In the genomic region with DNA sequence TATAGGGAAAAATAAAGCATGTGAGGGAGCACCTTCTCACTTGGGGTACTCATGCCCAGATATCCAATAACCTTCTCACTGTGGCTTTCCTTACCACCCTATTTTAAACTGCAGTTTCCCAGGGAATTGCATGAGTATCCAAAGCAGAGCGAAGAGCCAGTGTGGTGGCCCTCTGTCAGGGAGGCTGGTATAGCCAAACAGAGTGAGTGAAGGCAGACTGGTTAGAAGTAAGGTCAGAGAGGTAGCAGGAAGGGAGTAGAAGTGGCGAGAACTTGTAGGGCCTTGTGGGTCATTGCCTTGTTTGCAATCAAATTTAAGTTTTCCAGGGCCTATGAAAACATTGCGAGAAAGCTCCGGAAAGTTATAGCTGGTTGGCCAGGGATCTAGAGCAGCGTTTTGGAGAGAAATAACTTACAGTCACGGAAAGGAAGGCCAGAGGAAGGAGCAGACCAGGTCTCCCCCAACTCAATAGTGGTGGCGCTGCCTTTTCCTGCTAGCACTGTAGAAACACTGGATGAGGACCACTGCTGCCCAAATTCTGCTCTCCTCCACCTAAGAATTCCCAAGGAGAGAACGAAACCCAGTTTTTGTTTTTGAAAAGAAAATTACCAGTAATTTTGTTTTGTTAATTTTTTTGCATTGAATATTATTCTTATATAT, we compare ENCODE assay signal across 17 cellular contexts.
"Had no signal": no experiment of that assay in that cellular context is flagged by ENCODE, and none has a peak within 500 bp of the region (broad histone marks: within the 10 kb centered on the region; RNA-seq: fewer than 3 reads in every experiment).

No MANE protein-coding gene starts in this region.

- H3K4me3 ChIP-seq: colonic mucosa, lower lobe of right lung had no signal

- H3K27ac ChIP-seq: colonic mucosa, lower lobe of right lung had no signal

- DNase-seq: activated CD4-positive, alpha-beta T cell treated with anti-CD3 and anti-CD28 coated beads, Interleukin-2, amount 50 U/mL, for 48 hours; activated CD4-positive, CD25-positive, alpha-beta regulatory T cell treated with anti-CD3 and anti-CD28 coated beads, Interleukin-2, amount 50 U/mL, for 72 hours; activated gamma-delta T cell; activated naive CD8-positive, alpha-beta T cell treated with anti-CD3 and anti-CD28 coated beads for 36 hours; activated T-cell treated with anti-CD3 and anti-CD28 coated beads, Interleukin-2, amount 50 U/mL, for 48 hours; colonic mucosa; effector CD4-positive, alpha-beta T cell; hippocampal formation; kidney glomerular epithelial cell; lower lobe of right lung; naive B cell; posterior cingulate gyrus; stimulated activated CD4-positive, alpha-beta T cell treated with anti-CD3 and anti-CD28 coated beads, Interleukin-12 subunit alpha, Interleukin-12 subunit beta, amount 100 ng/mL, for 4 hours; stimulated activated CD4-positive, alpha-beta T cell treated with anti-CD3 and anti-CD28 coated beads, Interleukin-2, amount 100 ng/mL, for 48 hours; T-helper 2 cell had no signal

- H3K9me3 Mint-ChIP-seq: activated naive CD8-positive, alpha-beta T cell treated with anti-CD3 and anti-CD28 coated beads for 36 hours; naive B cell; stimulated activated naive CD8-positive, alpha-beta T cell treated with anti-CD3 and anti-CD28 coated beads, Interleukin-15, Interleukin-2, amounts not matched to agents 100 ng/mL and 50 ng/mL, for 24 hours had no signal

- H3K4me1 ChIP-seq: colonic mucosa had no signal

- H3K27me3 ChIP-seq: colonic mucosa had no signal

- H3K36me3 ChIP-seq: colonic mucosa, lower lobe of right lung had no signal

- H3K27ac Mint-ChIP-seq: activated naive CD8-positive, alpha-beta T cell treated with anti-CD3 and anti-CD28 coated beads for 36 hours; stimulated activated naive CD8-positive, alpha-beta T cell treated with anti-CD3 and anti-CD28 coated beads, Interleukin-15, Interleukin-2, amounts not matched to agents 100 ng/mL and 50 ng/mL, for 24 hours had no signal

- H3K9me3 ChIP-seq: colonic mucosa, lower lobe of right lung had no signal

- H3K4me3 Mint-ChIP-seq: activated naive CD8-positive, alpha-beta T cell treated with anti-CD3 and anti-CD28 coated beads for 36 hours; naive B cell; stimulated activated naive CD8-positive, alpha-beta T cell treated with anti-CD3 and anti-CD28 coated beads, Interleukin-15, Interleukin-2, amounts not matched to agents 100 ng/mL and 50 ng/mL, for 24 hours had no signal

- H3K27me3 Mint-ChIP-seq: activated naive CD8-positive, alpha-beta T cell treated with anti-CD3 and anti-CD28 coated beads for 36 hours; naive B cell; stimulated activated naive CD8-positive, alpha-beta T cell treated with anti-CD3 and anti-CD28 coated beads, Interleukin-15, Interleukin-2, amounts not matched to agents 100 ng/mL and 50 ng/mL, for 24 hours had no signal

- ATAC-seq: lower lobe of right lung, sciatic nerve had no signal
